ENCODE assay signal across 8 cellular contexts in genomic region chr12:6335451-6336078, GRCh38. TPM values are rescaled to one million over a fixed set of nuclear protein-coding genes. Genes with fewer than 3 reads are reported as not detected.
A peak's percentile ranks its signal among the peaks of the same experiment; 100 is the strongest.
DNase-seq lines count a peak whose midpoint lies in the region; ATAC-seq and TF ChIP-seq lines count a peak whose summit lies in the region.

No MANE protein-coding gene starts in this region.

- peaks cover 20% of the 10 kb centered on the region for H3K4me1 ChIP-seq in SJCRH30
- peaks cover 42 to 96% (median 78%) of the 10 kb centered on the region in 9 donors for H3K4me1 ChIP-seq in heart right ventricle

- intact Hi-C loops in heart right ventricle (cut with DNase I) = loop anchor here in 6 of 10 donors (1.0 to 10.0 kb wide), 10 partner anchors 12 to 199 kb away; partner anchors contain the start of genes LTBR (in 5 of the 6) and GAPDH (in 4 of the 6)

- no peaks in the 10 kb centered on the region for H3K9me3 Mint-ChIP-seq in activated naive CD4-positive, alpha-beta T cell treated with anti-CD3 and anti-CD28 coated beads, Interleukin-2, amount 10 ng/mL, durations not matched to agents 7 days and 5 days

- H3K27me3 Mint-ChIP-seq in activated naive CD4-positive, alpha-beta T cell treated with anti-CD3 and anti-CD28 coated beads, Interleukin-2, amount 10 ng/mL, durations not matched to agents 7 days and 5 days = no peaks in the 10 kb centered on the region

- TF ChIP-seq CTCF in heart right ventricle (IDR thresholded peaks at IDR 0.05) = peak; percentile 14 to 71 (median 50)
- peak; percentile 71 for TF ChIP-seq CTCF in retinal pigment epithelial cell (conservative IDR thresholded peaks at IDR 0.05; ENCODE audit: low read depth, low read length)

- WGBS in heart right ventricle, 2 donors = 3 to 20% methylated on average over 11 of the region's 11 CpGs

- H3K36me3 ChIP-seq in SJCRH30 = peaks cover 19% of the 10 kb centered on the region
- H3K36me3 ChIP-seq in heart right ventricle = peaks cover 0 to 73% (median 35%) of the 10 kb centered on the region in 9 donors

- H3K27me3 ChIP-seq in SJCRH30 (no peaks in the 10 kb centered on the region), heart right ventricle (no peaks in the 10 kb centered on the region)

- peaks cover 4% of the 10 kb centered on the region for H3K4me1 Mint-ChIP-seq in activated naive CD4-positive, alpha-beta T cell treated with anti-CD3 and anti-CD28 coated beads, Interleukin-2, amount 10 ng/mL, durations not matched to agents 7 days and 5 days

- peaks cover 44% of the 10 kb centered on the region for H3K36me3 Mint-ChIP-seq in activated naive CD4-positive, alpha-beta T cell treated with anti-CD3 and anti-CD28 coated beads, Interleukin-2, amount 10 ng/mL, durations not matched to agents 7 days and 5 days

- H3K9me3 ChIP-seq in SJCRH30 (replicated peaks) (no peaks in the 10 kb centered on the region), heart right ventricle (no peaks in the 10 kb centered on the region)

- H3K27ac ChIP-seq in SJCRH30 = peak overlapping the region; percentile 84
- H3K27ac ChIP-seq in heart right ventricle = peak overlapping the region; percentile 88 to 100 (median 97)

- DNase-seq in SIG-M5 treated with dmso at 0.1 percent for 504 hours (lab: John Stamatoyannopoulos, UW; ENCODE audit: unreplicated experiment) (peak; percentile 77), SIG-M5 (lab: John Stamatoyannopoulos, UW) (no peak), SJCRH30 (peak; percentile 77 to 82), heart right ventricle (peak; percentile 68 to 77), retinal pigment epithelial cell (ENCODE audit: low read depth) (no peak)
- peak; percentile 91 for DNase-seq in activated naive CD4-positive, alpha-beta T cell treated with anti-CD3 and anti-CD28 coated beads, Interleukin-2, amount 10 ng/mL, durations not matched to agents 7 days and 5 days

- H3K4me3 ChIP-seq in SJCRH30 (peak overlapping the region; percentile 48), heart right ventricle (peak overlapping the region in 9 of 10 donors; percentile 30 to 99 (median 95)), retinal pigment epithelial cell (ENCODE audit: low read length) (peak overlapping the region; percentile 28)

- no peak overlapping the region for H3K4me3 Mint-ChIP-seq in activated naive CD4-positive, alpha-beta T cell treated with anti-CD3 and anti-CD28 coated beads, Interleukin-2, amount 10 ng/mL, durations not matched to agents 7 days and 5 days

- H3K27ac Mint-ChIP-seq in activated naive CD4-positive, alpha-beta T cell treated with anti-CD3 and anti-CD28 coated beads, Interleukin-2, amount 10 ng/mL, durations not matched to agents 7 days and 5 days = no peak overlapping the region

- peak; percentile 57 for ATAC-seq in HG03064 (IDR thresholded peaks at IDR 0.05; ENCODE audit: low read depth, unreplicated experiment)
- ATAC-seq in heart right ventricle = peak; percentile 39 to 63 (median 58)
- no peak for ATAC-seq in GM19455 (IDR thresholded peaks at IDR 0.05; ENCODE audit: unreplicated experiment)

- CTCF ChIA-PET in activated naive CD4-positive, alpha-beta T cell treated with anti-CD3 and anti-CD28 coated beads, Interleukin-2, amount 10 ng/mL, durations not matched to agents 7 days and 5 days (lab: Charles Lee) = interaction anchor here (0.6 to 5.7 kb wide), 25 partner anchors 8 to 808 kb away, joined by 3 to 91 read pairs (median 5); partner anchors contain the start of gene VAMP1

RNA-seq across cellular contexts. Expression of gene TNFRSF1A, which starts 6.3 kb away (rescaled TPM):
- 34.3 and 40.2 TPM in 2 replicates for total RNA-seq in SJCRH30 (2014; rRNA removed; shearing (Covaris generic))
- total RNA-seq in heart right ventricle = 100 to 1,000 TPM in 1 of 10 donors, 10 to 100 TPM in 9; 29.4 to 100 (median 39.2) TPM
- polyA plus RNA-seq in heart right ventricle = 10 to 100 TPM; 34.4 to 75.7 TPM

RNA-seq across cellular contexts. Expression of gene PLEKHG6, which starts 25.1 kb away (rescaled TPM):
- 0.06 TPM in 1 of 2 replicates, not detected in the other for total RNA-seq in SJCRH30 (2014; rRNA removed; shearing (Covaris generic))
- total RNA-seq in heart right ventricle = 1 to 10 TPM in 2 of 10 donors, under 1 TPM in 3, not detected in 5; 0.13 to 1.9 (median 0.81) TPM
- polyA plus RNA-seq in heart right ventricle = 1 to 10 TPM; 1.1 to 1.6 TPM

RNA-seq across cellular contexts. Expression of gene SCNN1A, which starts 39.8 kb away (rescaled TPM):
- not detected in 2 replicates for total RNA-seq in SJCRH30 (2014; rRNA removed; shearing (Covaris generic))
- 1 to 10 TPM in 1 of 10 donors, under 1 TPM in 5, not detected in 4; 0.17 to 1.1 (median 0.49) TPM for total RNA-seq in heart right ventricle
- polyA plus RNA-seq in heart right ventricle = under 1 TPM; 0.15 to 0.23 TPM

RNA-seq across cellular contexts. Expression of gene LTBR, which starts 48.4 kb away (rescaled TPM):
- total RNA-seq in SJCRH30 (2014; rRNA removed; shearing (Covaris generic)) = 14.7 and 16.5 TPM in 2 replicates
- 10 to 100 TPM; 14.1 to 49.1 (median 20.8) TPM for total RNA-seq in heart right ventricle
- 10 to 100 TPM; 37.5 to 38.3 TPM for polyA plus RNA-seq in heart right ventricle

Comparison
In these comparisons a context has a peak if more than half of its experiments do, and no peak if none do; other contexts are left out.
1. DNase-seq: peak in SIG-M5 treated with dmso at 0.1 percent for 504 hours (single experiment), SJCRH30 (2 of 2), activated naive CD4-positive, alpha-beta T cell treated with anti-CD3 and anti-CD28 coated beads, Interleukin-2, amount 10 ng/mL, durations not matched to agents 7 days and 5 days (single experiment) and heart right ventricle (2 of 2); none in SIG-M5 (single experiment) and retinal pigment epithelial cell (single experiment).
2. H3K4me3 ChIP-seq: peak in every context shown above with its lines; median percentile 95 in heart right ventricle; 48 in SJCRH30; 28 in retinal pigment epithelial cell.